ENCODE assay signal across 28 cellular contexts in genomic region chr10:476458-476780, GRCh38.
"Had no signal": no experiment of that assay in that cellular context is flagged by ENCODE, and none has a peak within 500 bp of the region (broad histone marks: within the 10 kb centered on the region; RNA-seq: fewer than 3 reads in every experiment).

No MANE protein-coding gene starts in this region.

- H3K36me3 ChIP-seq: right atrium auricular region, thyroid gland, upper lobe of right lung had no signal

- H3K4me3 ChIP-seq: coronary artery, dorsolateral prefrontal cortex, left lung, lower lobe of right lung, mucosa of descending colon, right atrium auricular region, smooth muscle cell, stomach, thyroid gland, upper lobe of right lung had no signal

- H3K9ac ChIP-seq: parathyroid adenoma had no signal

- H3K4me3 Mint-ChIP-seq: activated T-cell treated with anti-CD3 and anti-CD28 coated beads, Interleukin-2, amount 50 U/mL, for 4 hours had no signal

- H3K4me1 ChIP-seq: left lung, lower lobe of right lung, parathyroid adenoma, upper lobe of right lung had no signal

- H3K27ac ChIP-seq: coronary artery, left lung, lower lobe of right lung, parathyroid adenoma, right atrium auricular region, stomach, thyroid gland, upper lobe of right lung had no signal

- H3K9me3 ChIP-seq: left lung, lower lobe of right lung, mucosa of descending colon, right atrium auricular region, stomach, thyroid gland, upper lobe of right lung had no signal

- H2AFZ ChIP-seq: parathyroid adenoma had no signal

- H3K27me3 ChIP-seq: dorsolateral prefrontal cortex, left lung, right atrium auricular region, stomach, thyroid gland, upper lobe of right lung had no signal

- H3K27ac Mint-ChIP-seq: activated T-helper 2 cell treated with anti-CD3 and anti-CD28 coated beads, Interferon-gamma antibody, Interleukin-2, Interleukin-4, amounts not matched to agents 10 μg/mL and 5 μg/mL and 100 μg/mL, durations not matched to agents 14 hours and 24 hours and 36 hours; stimulated activated naive B cell treated with anti-CD40 and anti-IgM and Interleukin-4, amounts not matched to agents 10 μg/mL and 1 μg/mL and 100 μg/mL, for 72 hours had no signal

- H3K4me2 ChIP-seq: smooth muscle cell had no signal

- DNase-seq: activated CD4-positive, alpha-beta T cell treated with anti-CD3 and anti-CD28 coated beads for 48 hours; activated CD4-positive, alpha-beta T cell treated with anti-CD3 and anti-CD28 coated beads, Interleukin-2, amount 50 U/mL, for 48 hours; activated CD4-positive, CD25-positive, alpha-beta regulatory T cell; activated CD8-positive, alpha-beta memory T cell treated with anti-CD3 and anti-CD28 coated beads, Interleukin-2, amount 50 U/mL, for 4 hours; activated T-cell treated with anti-CD3 and anti-CD28 coated beads, Interleukin-2, amount 50 U/mL, for 4 hours; anterior cingulate cortex; dorsolateral prefrontal cortex; effector memory CD4-positive, alpha-beta T cell; erythroblast; foreskin fibroblast; left lung; lower lobe of right lung; mesenchymal stem cell; mucosa of descending colon; nucleus accumbens; stimulated activated CD4-positive, alpha-beta T cell treated with anti-CD3 and anti-CD28 coated beads, Interleukin-1b, Interleukin-23, amount 100 ng/mL, for 48 hours; stimulated activated CD4-positive, alpha-beta T cell treated with anti-CD3 and anti-CD28 coated beads, Interleukin-4, amount 100 ng/mL, for 4 hours; stimulated activated CD8-positive, alpha-beta memory T cell treated with anti-CD3 and anti-CD28 coated beads, Interleukin-4, amount 100 ng/mL, for 48 hours; stimulated activated naive B cell treated with anti-CD40 and anti-IgM and Interleukin-4, amounts not matched to agents 10 μg/mL and 1 μg/mL and 100 μg/mL, for 72 hours; stomach; thyroid gland; upper lobe of right lung had no signal

- ATAC-seq: activated T-cell treated with anti-CD3 and anti-CD28 coated beads, Interleukin-2, amount 50 U/mL, for 4 hours; left lung; lower lobe of right lung; mucosa of descending colon; stimulated activated naive B cell treated with anti-CD40 and anti-IgM and Interleukin-4, amounts not matched to agents 10 μg/mL and 1 μg/mL and 100 μg/mL, for 72 hours; upper lobe of right lung had no signal

- H3K27me3 Mint-ChIP-seq: activated naive CD4-positive, alpha-beta T cell treated with anti-CD3 and anti-CD28 coated beads, Interleukin-2, amount 50 U/mL, for 24 hours had no signal
